In the genomic region with DNA sequence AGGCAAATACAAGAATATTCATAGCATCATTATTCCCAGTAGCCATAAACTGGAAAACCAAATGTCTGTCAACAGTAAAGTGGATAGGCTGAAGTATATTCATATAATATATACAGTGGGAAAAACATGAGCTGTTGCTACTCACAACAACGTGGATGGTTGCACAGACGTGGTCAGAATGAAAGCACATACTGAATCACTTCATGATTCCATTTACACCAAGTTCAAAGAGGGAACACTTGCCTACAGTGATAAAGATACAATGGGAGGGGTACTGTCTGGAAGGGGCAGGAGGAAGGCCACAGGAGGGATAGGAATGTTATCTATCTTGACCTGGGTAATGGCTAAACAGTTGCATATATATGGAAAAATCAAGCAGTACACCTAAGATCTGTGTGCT, we compare ENCODE assay signal across 20 cellular contexts. TPM values are rescaled to one million over a fixed set of nuclear protein-coding genes. Genes with fewer than 3 reads are reported as not detected.
DNase-seq lines count a peak whose midpoint lies in the region; ATAC-seq and FAIRE-seq lines count a peak whose summit lies in the region.
"Had no signal": no experiment of that assay in that cellular context is flagged by ENCODE, and none has a peak within 500 bp of the region (broad histone marks: within the 10 kb centered on the region; RNA-seq: fewer than 3 reads in every experiment).

No MANE protein-coding gene starts in this region.

- no peak overlapping the region for H3K18ac ChIP-seq in trophoblast cell (ENCODE audit: low read length)

- H3K4me2 ChIP-seq in trophoblast cell (ENCODE audit: low read length): peak overlapping the region; percentile 25

- ATAC-seq in GM18861 (IDR thresholded peaks at IDR 0.05; ENCODE audit: unreplicated experiment): peak; percentile 48
- ATAC-seq in HG02798 (IDR thresholded peaks at IDR 0.05; ENCODE audit: poor library complexity, unreplicated experiment): peak; percentile 57
- no peak for ATAC-seq in GM21367 (IDR thresholded peaks at IDR 0.05; ENCODE audit: unreplicated experiment)
- ATAC-seq: heart right ventricle, pancreas, T-cell had no signal

- no peaks in the 10 kb centered on the region for H3K79me2 ChIP-seq in trophoblast cell (ENCODE audit: control insufficient read depth, insufficient read depth, low read length, poor library complexity)

- no peaks in the 10 kb centered on the region for H3K27me3 ChIP-seq in trophoblast cell (ENCODE audit: insufficient read depth, low read length)
- H3K27me3 ChIP-seq: ascending aorta, heart right ventricle, pancreas had no signal

- no peaks in the 10 kb centered on the region for H3K9me3 ChIP-seq in trophoblast cell (ENCODE audit: insufficient read depth, low read depth, low read length)
- H3K9me3 ChIP-seq: ascending aorta, pancreas had no signal

- no peak overlapping the region for H3K23ac ChIP-seq in trophoblast cell (ENCODE audit: low read length)

- peaks cover 5% of the 10 kb centered on the region for H3K79me1 ChIP-seq in trophoblast cell (ENCODE audit: low read length)

- DNase-seq in RCC 7860 (ENCODE audit: low spot score) (peak; percentile 44), trophoblast cell (no peak), nucleus accumbens (lab: John Stamatoyannopoulos, UW) (no peak), NOMO-1 (lab: John Stamatoyannopoulos, UW; ENCODE audit: unreplicated experiment in 2 of 2) (no peak)
- DNase-seq: activated CD4-positive, alpha-beta memory T cell treated with anti-CD3 and anti-CD28 coated beads for 36 hours; activated naive CD4-positive, alpha-beta T cell treated with anti-CD3 and anti-CD28 coated beads, Interleukin-2, amount 10 ng/mL, durations not matched to agents 7 days and 5 days; activated T-cell treated with anti-CD3 and anti-CD28 coated beads, Interleukin-2, amount 50 U/mL, for 24 hours; EL; endodermal cell; GM23248; heart right ventricle; NCI-H187 treated with DMSO at 0.1 percent for 48 hours; NCI-H446 treated with DMSO at 0.1 percent for 48 hours; pancreas; stimulated activated CD4-positive, alpha-beta T cell treated with anti-CD3 and anti-CD28 coated beads, Interleukin-2, amount 100 ng/mL, for 24 hours; T-cell had no signal

- no peak overlapping the region for H4K8ac ChIP-seq in trophoblast cell (ENCODE audit: low read depth, low read length)

- H3K4me3 ChIP-seq in trophoblast cell (ENCODE audit: low read depth, low read length): no peak overlapping the region
- H3K4me3 ChIP-seq: ascending aorta, GM23248, heart right ventricle, pancreas had no signal

- no peak overlapping the region for H2BK12ac ChIP-seq in trophoblast cell (ENCODE audit: low read length)

- H3K27ac ChIP-seq in trophoblast cell (ENCODE audit: low read depth, low read length): no peak overlapping the region
- H3K27ac ChIP-seq: ascending aorta, GM23248, heart right ventricle, pancreas had no signal

- peaks cover 6 to 21% of the 10 kb centered on the region in 2 experiments for H3K4me1 ChIP-seq in trophoblast cell (ENCODE audit: control insufficient read depth in 1 of 2, insufficient read depth in 2 of 2, low read length in 2 of 2)

- H3K36me3 ChIP-seq in trophoblast cell (ENCODE audit: control insufficient read depth in 1 of 2, insufficient read depth in 2 of 2, low read length in 2 of 2): no peaks in the 10 kb centered on the region
- H3K36me3 ChIP-seq: ascending aorta, heart right ventricle, pancreas had no signal

- H2BK120ac ChIP-seq in trophoblast cell (ENCODE audit: insufficient read depth, low read length, poor library complexity): no peak overlapping the region

- no peak overlapping the region for H4K12ac ChIP-seq in trophoblast cell (ENCODE audit: low read depth, low read length)

- no peak overlapping the region for H3K14ac ChIP-seq in trophoblast cell (ENCODE audit: low read length)

- no peak overlapping the region for H3K4ac ChIP-seq in trophoblast cell (ENCODE audit: low read depth, low read length)

- no peak overlapping the region for H2BK5ac ChIP-seq in trophoblast cell (ENCODE audit: low read depth, low read length, poor library complexity)

- no peak for FAIRE-seq in RCC 7860 (lab: Jason Lieb, UNC)
- FAIRE-seq: pancreas had no signal

- whole genome bisulfite sequencing in trophoblast cell (ENCODE audit: extremely low coverage, insufficient coverage, insufficient read length): no CpG with 5 or more reads among the region's 2 CpGs

- H3K9ac ChIP-seq in trophoblast cell (ENCODE audit: low read length): no peak overlapping the region
- H3K9ac ChIP-seq: GM23248 had no signal

- no peak overlapping the region for H2AK5ac ChIP-seq in trophoblast cell (ENCODE audit: low read length)

- no peak overlapping the region for H2AFZ ChIP-seq in trophoblast cell (ENCODE audit: insufficient read depth, low read length, poor library complexity)
- H2AFZ ChIP-seq: GM23248 had no signal

- no peak overlapping the region for H4K91ac ChIP-seq in trophoblast cell (ENCODE audit: low read depth, low read length)

RNA-seq across cellular contexts. Expression of gene APBB2, which starts 25.3 kb away (rescaled TPM):
- 41.4 and 45.0 TPM in 2 replicates for polyA plus RNA-seq in trophoblast cell (2013)
